ENCODE assay signal across 16 cellular contexts in the genomic region with DNA sequence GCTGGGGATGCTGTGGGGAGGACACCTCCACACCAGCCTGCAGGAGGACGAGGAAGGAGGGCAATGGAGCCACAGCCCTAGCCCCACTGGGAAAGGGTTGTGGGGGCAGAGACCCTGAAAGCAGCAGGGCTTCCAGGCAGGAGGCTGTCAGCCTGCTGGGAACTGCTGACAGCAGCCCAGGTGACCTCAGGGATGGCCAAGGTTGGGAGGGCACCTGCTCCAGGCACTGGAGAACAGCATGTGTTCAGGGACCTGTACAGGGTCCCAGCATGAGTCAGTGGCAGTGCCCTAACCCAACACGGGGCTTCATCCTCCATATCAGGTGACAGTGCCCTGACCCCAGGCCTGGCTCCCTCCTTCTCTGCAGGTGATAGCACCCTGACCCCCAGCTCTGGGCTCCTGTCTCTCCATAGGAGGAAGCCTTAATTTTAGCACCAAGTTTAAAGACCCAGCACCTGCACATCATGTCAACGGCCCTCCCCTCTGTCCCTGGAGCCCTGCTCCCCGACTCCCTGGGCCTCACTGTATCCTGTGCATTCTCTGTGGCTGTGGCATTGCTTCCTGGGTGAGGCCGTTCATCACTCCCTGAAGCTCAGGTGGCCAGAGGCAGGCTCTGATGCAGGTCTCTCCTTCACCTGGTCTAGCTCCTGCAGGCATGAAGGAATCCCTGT.
DNase-seq lines count a peak whose midpoint lies in the region; ATAC-seq lines count a peak whose summit lies in the region.
"Had no signal": no experiment of that assay in that cellular context is flagged by ENCODE, and none has a peak within 500 bp of the region (broad histone marks: within the 10 kb centered on the region; RNA-seq: fewer than 3 reads in every experiment).

No MANE protein-coding gene starts in this region.

- no peaks in the 10 kb centered on the region for H3K9me3 ChIP-seq in BLaER1 treated with 17β-estradiol and CSF1 and Interleukin-3, amounts not matched to agents 10 nM and 100 nM (replicated peaks in 1 of 11)
- H3K9me3 ChIP-seq in CD4-positive, alpha-beta memory T cell (ENCODE audit: control insufficient read depth in 1 of 2, low read length in 2 of 2) = no peaks in the 10 kb centered on the region

- CTCF ChIA-PET in CD4-positive, alpha-beta memory T cell (lab: Charles Lee; ENCODE audit: partially characterized antibody) = no interaction called here

- H3K4me1 Mint-ChIP-seq in CD4-positive, alpha-beta memory T cell = peaks cover 0 to 10% (median 1%) of the 10 kb centered on the region in 4 donors

- peak overlapping the region in 6 of 10 experiments; percentile 15 to 49 (median 35); a peak in 7 of 20 replicates for H3K4me3 ChIP-seq in BLaER1 treated with 17β-estradiol and CSF1 and Interleukin-3, amounts not matched to agents 10 nM and 100 nM
- H3K4me3 ChIP-seq in CD4-positive, alpha-beta memory T cell (ENCODE audit: low read length in 2 of 2) = no peak overlapping the region

- H3K36me3 Mint-ChIP-seq in CD4-positive, alpha-beta memory T cell = no peaks in the 10 kb centered on the region
- H3K36me3 Mint-ChIP-seq: CD4-positive, CD25-positive, alpha-beta regulatory T cell had no signal

- peaks cover 4 to 83% (median 37%) of the 10 kb centered on the region in 11 experiments; a peak in 18 of 22 replicates for H4K20me1 ChIP-seq in BLaER1 treated with 17β-estradiol and CSF1 and Interleukin-3, amounts not matched to agents 10 nM and 100 nM

- peaks cover 44 to 99% (median 75%) of the 10 kb centered on the region in 10 experiments for H3K4me1 ChIP-seq in BLaER1 treated with 17β-estradiol and CSF1 and Interleukin-3, amounts not matched to agents 10 nM and 100 nM
- no peaks in the 10 kb centered on the region for H3K4me1 ChIP-seq in CD4-positive, alpha-beta memory T cell (ENCODE audit: insufficient read depth, low read length)

- peak overlapping the region; percentile 82 to 97 (median 93) for H3K4me2 ChIP-seq in BLaER1 treated with 17β-estradiol and CSF1 and Interleukin-3, amounts not matched to agents 10 nM and 100 nM

- H3K27ac ChIP-seq in BLaER1 treated with 17β-estradiol and CSF1 and Interleukin-3, amounts not matched to agents 10 nM and 100 nM = peak overlapping the region in 5 of 11 experiments; percentile 12 to 56 (median 42); a peak in 6 of 22 replicates
- no peak overlapping the region for H3K27ac ChIP-seq in CD4-positive, alpha-beta memory T cell (ENCODE audit: low read depth, low read length)

- intact Hi-C loops in sciatic nerve (cut with DNase I) = no loop called here
- intact Hi-C loops in CD4-positive, alpha-beta memory T cell (cut with micrococcal nuclease) = no loop called here

- H3K9ac ChIP-seq in BLaER1 treated with 17β-estradiol and CSF1 and Interleukin-3, amounts not matched to agents 10 nM and 100 nM = peak overlapping the region in 4 of 11 experiments; percentile 32 to 58 (median 50); a peak in 7 of 22 replicates

- H3K27me3 ChIP-seq in BLaER1 treated with 17β-estradiol and CSF1 and Interleukin-3, amounts not matched to agents 10 nM and 100 nM = peaks cover 0 to 13% (median 0%) of the 10 kb centered on the region in 11 experiments; a peak in 4 of 22 replicates
- no peaks in the 10 kb centered on the region for H3K27me3 ChIP-seq in CD4-positive, alpha-beta memory T cell (ENCODE audit: insufficient read depth, low read length)

- peaks cover 0 to 73% (median 61%) of the 10 kb centered on the region in 11 experiments; a peak in 19 of 22 replicates for H3K36me3 ChIP-seq in BLaER1 treated with 17β-estradiol and CSF1 and Interleukin-3, amounts not matched to agents 10 nM and 100 nM
- H3K36me3 ChIP-seq in CD4-positive, alpha-beta memory T cell (ENCODE audit: insufficient read depth, low read length) = no peaks in the 10 kb centered on the region

- peak; percentile 64 to 77 for DNase-seq in Kasumi-1 (lab: John Stamatoyannopoulos, UW)
- no peak for DNase-seq in sciatic nerve (ENCODE audit: low spot score)
- no peak for DNase-seq in NCI-H2171 (lab: John Stamatoyannopoulos, UW)
- no peak for DNase-seq in CD4-positive, alpha-beta memory T cell
- DNase-seq: ACHN; AML-193; Calu3; CD4-positive, CD25-positive, alpha-beta regulatory T cell; DMS53; NCI-H1417; NCI-H187 treated with DMSO at 0.1 percent for 48 hours; NCI-H526 treated with DMSO at 0.1 percent for 48 hours; NK-92 treated with Interleukin-12 subunit alpha and Interleukin-12 subunit beta, amount 100 ng/mL, for 24 hours had no signal

- H3K9me3 Mint-ChIP-seq in CD4-positive, alpha-beta memory T cell = peaks cover 0 to 2% (median 0%) of the 10 kb centered on the region in 8 donors
- H3K9me3 Mint-ChIP-seq: CD4-positive, CD25-positive, alpha-beta regulatory T cell had no signal

- H3K27me3 Mint-ChIP-seq in CD4-positive, alpha-beta memory T cell = no peaks in the 10 kb centered on the region

- H3K4me3 Mint-ChIP-seq in CD4-positive, alpha-beta memory T cell = no peak overlapping the region
- H3K4me3 Mint-ChIP-seq: CD4-positive, CD25-positive, alpha-beta regulatory T cell had no signal

- ATAC-seq in esophagus mucosa = peak; percentile 7
- peak; percentile 35 for ATAC-seq in sciatic nerve
- no peak for ATAC-seq in HG03108 (IDR thresholded peaks at IDR 0.05; ENCODE audit: unreplicated experiment)

- POLR2A ChIA-PET in CD4-positive, alpha-beta memory T cell (lab: Charles Lee; ENCODE audit: partially characterized antibody) = no interaction called here

- no peak overlapping the region for H3K27ac Mint-ChIP-seq in CD4-positive, alpha-beta memory T cell
- H3K27ac Mint-ChIP-seq: CD4-positive, CD25-positive, alpha-beta regulatory T cell had no signal

Comparison
In these comparisons a context has a peak if more than half of its experiments do, and no peak if none do; other contexts are left out.
1. H3K4me3 ChIP-seq: peak in BLaER1 treated with 17β-estradiol and CSF1 and Interleukin-3, amounts not matched to agents 10 nM and 100 nM (6 of 10); none in CD4-positive, alpha-beta memory T cell (0 of 2).
2. DNase-seq: peak in Kasumi-1 (2 of 2); none in sciatic nerve (single experiment), NCI-H2171 (single experiment) and CD4-positive, alpha-beta memory T cell (0 of 5).